In the genomic region with DNA sequence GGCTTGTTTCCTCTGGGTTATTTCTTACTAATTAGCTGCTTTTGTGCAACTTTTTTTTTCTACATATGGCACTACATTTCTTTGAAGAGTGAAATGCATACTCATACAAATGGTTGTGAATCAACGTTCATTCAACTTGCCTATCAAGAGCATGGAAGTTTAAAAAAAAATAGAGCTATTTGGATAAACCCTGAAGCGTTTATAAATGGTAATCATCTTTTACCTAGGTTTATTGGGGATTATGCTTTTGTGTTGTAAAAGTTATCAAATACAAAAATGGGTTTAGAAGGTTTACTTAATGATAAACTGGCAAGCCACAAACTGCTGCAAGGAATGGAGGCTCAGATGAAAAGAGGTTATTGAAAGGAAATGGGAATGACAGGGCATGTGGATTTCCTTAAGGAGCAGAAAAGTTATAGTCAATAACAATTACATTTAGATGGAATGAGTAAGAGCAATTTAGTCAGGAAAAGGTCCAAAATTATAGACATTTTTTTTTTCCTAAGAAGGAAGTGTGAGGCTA, we compare ENCODE assay signal across 18 cellular contexts.
A peak's percentile ranks its signal among the peaks of the same experiment; 100 is the strongest.
DNase-seq lines count a peak whose midpoint lies in the region; ATAC-seq and TF ChIP-seq lines count a peak whose summit lies in the region.
"Had no signal": no experiment of that assay in that cellular context is flagged by ENCODE, and none has a peak within 500 bp of the region (broad histone marks: within the 10 kb centered on the region; RNA-seq: fewer than 3 reads in every experiment).

No MANE protein-coding gene starts in this region.

- no peak overlapping the region for H3K4me2 ChIP-seq in OCI-LY7 (ENCODE audit: low read length)
- H3K4me2 ChIP-seq: BLaER1 treated with 17β-estradiol and CSF1 and Interleukin-3, amounts not matched to agents 10 nM and 100 nM had no signal

- H3K36me3 Mint-ChIP-seq in activated naive CD8-positive, alpha-beta T cell treated with anti-CD3 and anti-CD28 coated beads for 36 hours, result no peaks in the 10 kb centered on the region
- H3K36me3 Mint-ChIP-seq: CD8-positive, alpha-beta T cell had no signal

- H3K9me2 ChIP-seq in OCI-LY7 (ENCODE audit: insufficient read depth, low read length), result no peaks in the 10 kb centered on the region

- H3K36me3 ChIP-seq in OCI-LY7 (ENCODE audit: insufficient read depth, low read length), result no peaks in the 10 kb centered on the region
- H3K36me3 ChIP-seq: BLaER1 treated with 17β-estradiol and CSF1 and Interleukin-3, amounts not matched to agents 10 nM and 100 nM; HAP-1 had no signal

- no peaks in the 10 kb centered on the region for H3K9me3 Mint-ChIP-seq in activated naive CD8-positive, alpha-beta T cell treated with anti-CD3 and anti-CD28 coated beads for 36 hours
- H3K9me3 Mint-ChIP-seq: CD8-positive, alpha-beta T cell had no signal

- no peak overlapping the region for H3K27ac Mint-ChIP-seq in activated naive CD8-positive, alpha-beta T cell treated with anti-CD3 and anti-CD28 coated beads for 36 hours
- H3K27ac Mint-ChIP-seq: B cell; CD8-positive, alpha-beta T cell had no signal

- no TSS peak for BruUV-seq in OCI-LY7 (replicated peaks; lab: Mats Ljungman, UMichigan)

- no peak overlapping the region for H3K27ac ChIP-seq in OCI-LY7 (ENCODE audit: low read depth, low read length, poor library complexity, severe bottlenecking)
- H3K27ac ChIP-seq: BLaER1 treated with 17β-estradiol and CSF1 and Interleukin-3, amounts not matched to agents 10 nM and 100 nM; HL-60 had no signal

- CTCF ChIA-PET in OCI-LY7 (lab: Charles Lee; ENCODE audit: unreplicated experiment), result no interaction called here

- no peaks in the 10 kb centered on the region for H3K27me3 Mint-ChIP-seq in activated naive CD8-positive, alpha-beta T cell treated with anti-CD3 and anti-CD28 coated beads for 36 hours
- H3K27me3 Mint-ChIP-seq: B cell had no signal

- H3K4me3 ChIP-seq in OCI-LY7 (ENCODE audit: low read depth, low read length, poor library complexity, severe bottlenecking), result no peak overlapping the region
- H3K4me3 ChIP-seq: BLaER1 treated with 17β-estradiol and CSF1 and Interleukin-3, amounts not matched to agents 10 nM and 100 nM; HAP-1 had no signal

- DNase-seq in NCI-H2171 treated with DMSO at 0.1 percent for 48 hours (lab: John Stamatoyannopoulos, UW) (peak; percentile 43), NCI-H2171 (lab: John Stamatoyannopoulos, UW) (no peak), LoVo (ENCODE audit: low spot score) (peak; percentile 9), fibroblast of gingiva (ENCODE audit: low read depth) (peak; percentile 7), COLO668 (lab: John Stamatoyannopoulos, UW; ENCODE audit: unreplicated experiment) (no peak), OCI-LY7 (ENCODE audit: low spot score) (no peak)
- DNase-seq in activated naive CD8-positive, alpha-beta T cell treated with anti-CD3 and anti-CD28 coated beads for 36 hours, result no peak
- DNase-seq: 8988T; CD8-positive, alpha-beta T cell; COR-L47; DMS 273 treated with DMSO at 0.1 percent for 48 hours; DMS53; DND-41 had no signal

- no peaks in the 10 kb centered on the region for H3K9me3 ChIP-seq in OCI-LY7 (ENCODE audit: low read length)
- H3K9me3 ChIP-seq: BLaER1 treated with 17β-estradiol and CSF1 and Interleukin-3, amounts not matched to agents 10 nM and 100 nM; HAP-1 had no signal

- no peak for TF ChIP-seq CTCF in OCI-LY7 (conservative IDR thresholded peaks at IDR 0.05; ENCODE audit: low read length)

- intact Hi-C loops in OCI-LY7 (cut with micrococcal nuclease; ENCODE audit: unreplicated experiment), result no loop called here

- H3K4me1 Mint-ChIP-seq in activated naive CD8-positive, alpha-beta T cell treated with anti-CD3 and anti-CD28 coated beads for 36 hours, result no peaks in the 10 kb centered on the region
- H3K4me1 Mint-ChIP-seq: B cell had no signal

- no peak overlapping the region for H3K4me3 Mint-ChIP-seq in activated naive CD8-positive, alpha-beta T cell treated with anti-CD3 and anti-CD28 coated beads for 36 hours
- H3K4me3 Mint-ChIP-seq: B cell; CD8-positive, alpha-beta T cell had no signal

- no peaks in the 10 kb centered on the region for H4K20me1 ChIP-seq in OCI-LY7 (ENCODE audit: insufficient read depth, low read length)
- H4K20me1 ChIP-seq: BLaER1 treated with 17β-estradiol and CSF1 and Interleukin-3, amounts not matched to agents 10 nM and 100 nM had no signal

- POLR2A ChIA-PET in OCI-LY7 (lab: Charles Lee), result interaction anchor here (1.1 kb wide), 1 partner anchor 19 kb away, joined by 3 read pairs; no protein-coding TSS in a partner anchor

- no peak overlapping the region for H2AFZ ChIP-seq in OCI-LY7 (ENCODE audit: low read length)

- no peaks in the 10 kb centered on the region for H3K79me2 ChIP-seq in OCI-LY7 (ENCODE audit: insufficient read depth, low read depth, low read length)

- no peaks in the 10 kb centered on the region for H3K4me1 ChIP-seq in OCI-LY7 (ENCODE audit: insufficient read depth, low read length, poor library complexity, severe bottlenecking)
- H3K4me1 ChIP-seq: BLaER1 treated with 17β-estradiol and CSF1 and Interleukin-3, amounts not matched to agents 10 nM and 100 nM had no signal

- no peak for ATAC-seq in GM18867 (IDR thresholded peaks at IDR 0.05; ENCODE audit: unreplicated experiment)
- ATAC-seq: CD8-positive, alpha-beta T cell had no signal

Comparison
In these comparisons a context has a peak if more than half of its experiments do, and no peak if none do; other contexts are left out.
1. DNase-seq: peak in NCI-H2171 treated with DMSO at 0.1 percent for 48 hours (single experiment), LoVo (single experiment) and fibroblast of gingiva (single experiment); none in NCI-H2171 (single experiment), COLO668 (single experiment), OCI-LY7 (single experiment) and activated naive CD8-positive, alpha-beta T cell treated with anti-CD3 and anti-CD28 coated beads for 36 hours (single experiment).